In the genomic region with DNA sequence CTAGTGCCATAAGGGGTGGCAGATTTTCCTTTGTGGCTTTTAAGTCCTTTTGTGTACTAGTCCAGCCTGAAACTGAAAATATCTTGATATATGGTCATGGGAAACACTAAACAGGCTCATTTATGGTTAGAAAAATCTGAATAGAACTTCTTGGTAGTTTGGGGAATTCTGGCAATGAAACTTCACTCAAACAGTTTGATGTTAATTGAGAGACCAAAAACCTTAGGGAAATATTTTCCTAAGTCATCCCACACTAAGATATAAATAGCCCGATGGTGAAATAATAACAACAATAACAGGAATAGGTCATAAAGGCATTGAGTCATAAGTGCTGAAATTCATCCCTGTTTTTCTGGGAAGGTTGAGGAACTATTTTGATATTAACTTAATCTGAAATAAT, we compare ENCODE assay signal across 11 cellular contexts.
DNase-seq lines count a peak whose midpoint lies in the region; ATAC-seq and TF ChIP-seq lines count a peak whose summit lies in the region.
"Had no signal": no experiment of that assay in that cellular context is flagged by ENCODE, and none has a peak within 500 bp of the region (broad histone marks: within the 10 kb centered on the region; RNA-seq: fewer than 3 reads in every experiment).

No MANE protein-coding gene starts in this region.

- 19% methylated on average over 1 of the region's 1 CpG for WGBS in smooth muscle cell (ENCODE audit: low lambda C conversion rate)
- WGBS in body of pancreas, 2 donors = 52 to 79% methylated on average over 1 of the region's 1 CpG

- H3K4me1 ChIP-seq in breast epithelium = no peaks in the 10 kb centered on the region
- H3K4me1 ChIP-seq in right atrium auricular region = no peaks in the 10 kb centered on the region
- H3K4me1 ChIP-seq in smooth muscle cell (ENCODE audit: low read depth) = peaks cover 10% of the 10 kb centered on the region
- no peaks in the 10 kb centered on the region for H3K4me1 ChIP-seq in body of pancreas

- H3K4me3 ChIP-seq in breast epithelium = peak overlapping the region in 1 of 3 donors; percentile 23
- H3K4me3 ChIP-seq in right atrium auricular region = no peak overlapping the region
- no peak overlapping the region for H3K4me3 ChIP-seq in smooth muscle cell
- no peak overlapping the region for H3K4me3 ChIP-seq in body of pancreas
- H3K4me3 ChIP-seq: cardiac muscle cell had no signal

- H2AFZ ChIP-seq in smooth muscle cell (ENCODE audit: low read depth) = no peak overlapping the region

- no peaks in the 10 kb centered on the region for H4K20me1 ChIP-seq in smooth muscle cell (ENCODE audit: low read depth)

- peak overlapping the region; percentile 52 to 70 for H3K27ac ChIP-seq in breast epithelium
- peak overlapping the region; percentile 54 to 69 for H3K27ac ChIP-seq in right atrium auricular region
- H3K27ac ChIP-seq in smooth muscle cell (ENCODE audit: low read depth) = peak overlapping the region; percentile 66
- H3K27ac ChIP-seq in body of pancreas = no peak overlapping the region
- H3K27ac ChIP-seq: cardiac muscle cell had no signal

- no peaks in the 10 kb centered on the region for H3K79me2 ChIP-seq in smooth muscle cell (ENCODE audit: low read depth)

- H3K9me3 ChIP-seq in breast epithelium = peaks cover 10% of the 10 kb centered on the region in 2 donors
- peaks cover 0 to 15% of the 10 kb centered on the region in 2 donors for H3K9me3 ChIP-seq in right atrium auricular region
- no peaks in the 10 kb centered on the region for H3K9me3 ChIP-seq in smooth muscle cell (replicated peaks; ENCODE audit: low read depth)
- H3K9me3 ChIP-seq in body of pancreas = no peaks in the 10 kb centered on the region

- no peaks in the 10 kb centered on the region for H3K36me3 ChIP-seq in breast epithelium
- no peaks in the 10 kb centered on the region for H3K36me3 ChIP-seq in right atrium auricular region
- no peaks in the 10 kb centered on the region for H3K36me3 ChIP-seq in smooth muscle cell (ENCODE audit: low read depth)
- no peaks in the 10 kb centered on the region for H3K36me3 ChIP-seq in body of pancreas (replicated peaks in 1 of 2; ENCODE audit: insufficient read depth in 1 of 2, low read depth in 2 of 2)
- H3K36me3 ChIP-seq: cardiac muscle cell had no signal

- TF ChIP-seq POLR2A in breast epithelium (IDR thresholded peaks at IDR 0.05) = no peak
- no peak for TF ChIP-seq POLR2A in body of pancreas (IDR thresholded peaks at IDR 0.05)

- H3K27me3 ChIP-seq in breast epithelium (no peaks in the 10 kb centered on the region), right atrium auricular region (no peaks in the 10 kb centered on the region), smooth muscle cell (ENCODE audit: low read depth) (no peaks in the 10 kb centered on the region), body of pancreas (no peaks in the 10 kb centered on the region)
- H3K27me3 ChIP-seq: cardiac muscle cell had no signal

- no peak for ATAC-seq in body of pancreas

- H3K4me2 ChIP-seq in smooth muscle cell = peak overlapping the region; percentile 36

- TF ChIP-seq CTCF in breast epithelium (IDR thresholded peaks at IDR 0.05) (no peak), right atrium auricular region (IDR thresholded peaks at IDR 0.05) (no peak), smooth muscle cell (IDR thresholded peaks at IDR 0.05; ENCODE audit: borderline replicate concordance, insufficient read depth, poor library complexity, severe bottlenecking) (no peak), body of pancreas (IDR thresholded peaks at IDR 0.05) (no peak)

- intact Hi-C loops in breast epithelium (cut with DNase I; ENCODE audit: low total_unique reads) = no loop called here
- intact Hi-C loops in body of pancreas (cut with DNase I) = no loop called here

- no peaks in the 10 kb centered on the region for H3F3A ChIP-seq in smooth muscle cell (ENCODE audit: low read depth)

- peak overlapping the region; percentile 28 for H3K9ac ChIP-seq in smooth muscle cell (ENCODE audit: low read depth)

- DNase-seq in GM04504 (ENCODE audit: low read depth) (peak; percentile 42), breast epithelium (ENCODE audit: low spot score in 2 of 2) (no peak), right atrium auricular region (ENCODE audit: low spot score) (no peak), smooth muscle cell (lab: John Stamatoyannopoulos, UW; ENCODE audit: unreplicated experiment) (no peak), NCI-H1105 (lab: John Stamatoyannopoulos, UW) (no peak), germinal center (ENCODE audit: low spot score) (no peak), NCI-H2171 treated with DMSO at 0.1 percent for 48 hours (lab: John Stamatoyannopoulos, UW) (no peak), body of pancreas (no peak)
- DNase-seq: Karpas-422, right cardiac atrium had no signal

Comparison
In these comparisons a context has a peak if more than half of its experiments do, and no peak if none do; other contexts are left out.
1. H3K27ac ChIP-seq: peak in breast epithelium (2 of 2), right atrium auricular region (2 of 2) and smooth muscle cell (single experiment); none in body of pancreas (0 of 4).